ENCODE assay signal across 9 cellular contexts in the genomic region with DNA sequence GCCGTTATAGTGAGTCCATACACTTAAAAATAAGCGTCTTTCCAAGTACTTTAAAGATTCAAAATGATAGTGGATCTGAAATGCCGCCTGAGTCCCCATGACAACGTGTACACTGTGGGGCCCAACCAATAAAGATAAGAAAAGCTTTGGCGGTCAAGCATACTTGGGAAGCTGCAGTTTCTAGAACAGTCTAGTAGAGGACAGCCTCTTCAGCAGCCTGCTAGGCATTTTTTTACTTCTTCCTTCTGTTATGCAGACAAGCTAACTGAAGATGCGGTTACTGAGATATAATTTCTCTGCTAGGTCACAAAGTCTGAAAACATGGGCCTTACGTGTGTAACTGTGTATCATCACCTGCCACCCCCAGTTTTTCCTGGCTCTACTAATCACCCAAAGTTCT. TPM values are rescaled to one million over a fixed set of nuclear protein-coding genes. Genes with fewer than 3 reads are reported as not detected.
A peak's percentile ranks its signal among the peaks of the same experiment; 100 is the strongest.
DNase-seq lines count a peak whose midpoint lies in the region; ATAC-seq, FAIRE-seq and TF ChIP-seq lines count a peak whose summit lies in the region.
"Had no signal": no experiment of that assay in that cellular context is flagged by ENCODE, and none has a peak within 500 bp of the region (broad histone marks: within the 10 kb centered on the region; RNA-seq: fewer than 3 reads in every experiment).

No MANE protein-coding gene starts in this region.

- peaks cover 25% of the 10 kb centered on the region for H3K4me1 Mint-ChIP-seq in GM23338
- H3K4me1 Mint-ChIP-seq in naive thymus-derived CD4-positive, alpha-beta T cell, result peaks cover 15 to 68% (median 48%) of the 10 kb centered on the region in 7 donors

- H3K4me3 Mint-ChIP-seq in GM23338, result peak overlapping the region; percentile 93
- peak overlapping the region; percentile 89 to 99 (median 94) for H3K4me3 Mint-ChIP-seq in naive thymus-derived CD4-positive, alpha-beta T cell

- H4K8ac ChIP-seq in H1 (ENCODE audit: extremely low read depth, insufficient read depth, low read length), result no peak overlapping the region

- no peak for FAIRE-seq in H1 (lab: Jason Lieb, UNC)
- FAIRE-seq: TTC549 had no signal

- ATAC-seq in GM23338, result no peak
- peak; percentile 52 for ATAC-seq in naive thymus-derived CD4-positive, alpha-beta T cell

- H3K79me2 ChIP-seq in GM23338 (replicated peaks; ENCODE audit: insufficient read depth) (peaks cover 35% of the 10 kb centered on the region), OCI-LY1 (ENCODE audit: insufficient read depth, low read length) (0 out of 2 replicates have a peak, but pooled peaks cover 12% of the 10 kb centered on the region), H1 (ENCODE audit: control insufficient read depth in 1 of 2, insufficient read depth in 2 of 2, low read length in 2 of 2) (peaks cover 0 to 38% of the 10 kb centered on the region in 2 experiments; a peak in 2 of 4 replicates)

- WGBS in H1 (ENCODE audit: extremely low coverage in 1 of 2, insufficient coverage in 1 of 2, insufficient read length in 1 of 2, insufficient replicate concordance in 2 of 2, low coverage in 1 of 2, low lambda C conversion rate in 2 of 2, missing lambda C conversion rate in 1 of 2), 2 experiments, result 64% methylated on average over 7 of the region's 7 CpGs; no CpG with 5 or more reads in 1 of the 2 experiments

- no peak for TF ChIP-seq RAD21 in H1 (IDR thresholded peaks at IDR 0.05 in 1 of 2, conservative IDR thresholded peaks at IDR 0.05 in 1 of 2; ENCODE audit: low read depth in 2 of 2, low read length in 2 of 2)

- H3K18ac ChIP-seq in H1 (ENCODE audit: extremely low read depth, low read length), result no peak overlapping the region

- H2BK12ac ChIP-seq in H1 (ENCODE audit: low read depth, low read length), result no peak overlapping the region

- H3K36me3 Mint-ChIP-seq in GM23338 (ENCODE audit: low read depth), result no peaks in the 10 kb centered on the region
- H3K36me3 Mint-ChIP-seq in naive thymus-derived CD4-positive, alpha-beta T cell, result peaks cover 0 to 5% (median 0%) of the 10 kb centered on the region in 5 donors

- no peak overlapping the region for H3K14ac ChIP-seq in H1 (ENCODE audit: insufficient read length)

- no peak for TF ChIP-seq EP300 in H1 (IDR thresholded peaks at IDR 0.05; ENCODE audit: borderline replicate concordance in 1 of 2, low read depth in 2 of 2, low read length in 2 of 2)

- no peak overlapping the region for H4K91ac ChIP-seq in H1 (replicated peaks; ENCODE audit: insufficient read length, low read length)

- no peak overlapping the region for H3K23ac ChIP-seq in H1 (ENCODE audit: insufficient read length)

- peaks cover 2% of the 10 kb centered on the region for H3K27me3 Mint-ChIP-seq in GM23338 (ENCODE audit: insufficient read depth, low read depth, poor library complexity)
- H3K27me3 Mint-ChIP-seq in naive thymus-derived CD4-positive, alpha-beta T cell, result no peaks in the 10 kb centered on the region

- H2BK20ac ChIP-seq in H1 (ENCODE audit: low read length), result no peak overlapping the region

- H3K23me2 ChIP-seq in H1 (ENCODE audit: low read depth, low read length), result peaks cover 3% of the 10 kb centered on the region; the same call in 1 of the 2 replicates

- H3K27ac ChIP-seq in GM23338 (ENCODE audit: low read depth), result no peak overlapping the region
- H3K27ac ChIP-seq in OCI-LY1 (ENCODE audit: low read depth, low read length, poor library complexity, severe bottlenecking), result peak overlapping the region; percentile 50
- H3K27ac ChIP-seq in H1 (ENCODE audit: low read depth, low read length), result no peak overlapping the region
- H3K27ac ChIP-seq in naive thymus-derived CD4-positive, alpha-beta T cell (ENCODE audit: low read depth, low read length), result peak overlapping the region; percentile 95

- no peak overlapping the region for H4K5ac ChIP-seq in H1 (ENCODE audit: insufficient read length, low read depth, low read length)

- POLR2A ChIA-PET in H1 (lab: Charles Lee; ENCODE audit: partially characterized antibody), result interaction anchor here (0.6 to 1.2 kb wide), 4 partner anchors 11 to 507 kb away, joined by 3 to 4 read pairs (median 3); no protein-coding TSS in a partner anchor
- POLR2A ChIA-PET in naive thymus-derived CD4-positive, alpha-beta T cell (lab: Charles Lee), result interaction anchor here (0.9 to 2.7 kb wide), 8 partner anchors 15 to 982 kb away, joined by 4 to 7 read pairs (median 5); a partner anchor contains a TSS

- peaks cover 15% of the 10 kb centered on the region for H3K4me1 ChIP-seq in GM23338 (ENCODE audit: insufficient read depth)
- peaks cover 24% of the 10 kb centered on the region for H3K4me1 ChIP-seq in OCI-LY1 (ENCODE audit: insufficient read depth, low read length, severe bottlenecking)
- peaks cover under 1 to 7% (median under 1%) of the 10 kb centered on the region in 4 experiments; a peak in 6 of 7 replicates for H3K4me1 ChIP-seq in H1 (replicated peaks in 1 of 4; ENCODE audit: control insufficient read depth in 3 of 4, insufficient read depth in 4 of 4, low read length in 3 of 4)
- peaks cover 7 to 9% of the 10 kb centered on the region in 2 donors for H3K4me1 ChIP-seq in naive thymus-derived CD4-positive, alpha-beta T cell (ENCODE audit: control insufficient read depth in 2 of 2, insufficient read depth in 2 of 2, low read length in 2 of 2)

- H3K9me2 ChIP-seq in GM23338 (ENCODE audit: insufficient read depth) (no peaks in the 10 kb centered on the region), OCI-LY1 (ENCODE audit: low read depth, low read length) (no peaks in the 10 kb centered on the region)

- H3K4me3 ChIP-seq in GM23338 (peak overlapping the region; percentile 83), OCI-LY1 (ENCODE audit: low read depth, low read length, poor library complexity, severe bottlenecking) (peak overlapping the region; percentile 81), H1 (ENCODE audit: extremely low read depth in 1 of 4, insufficient read depth in 2 of 4, low read depth in 3 of 4, low read length in 4 of 4) (peak overlapping the region; percentile 57 to 90 (median 70); a peak in 6 of 8 replicates)
- peak overlapping the region; percentile 97 for H3K4me3 ChIP-seq in naive thymus-derived CD4-positive, alpha-beta T cell (ENCODE audit: low read length)

- H4K20me1 ChIP-seq in GM23338 (replicated peaks; ENCODE audit: insufficient read depth), result no peaks in the 10 kb centered on the region
- H4K20me1 ChIP-seq in OCI-LY1 (ENCODE audit: insufficient read depth, low read length), result no peaks in the 10 kb centered on the region
- H4K20me1 ChIP-seq in H1 (replicated peaks in 1 of 2; ENCODE audit: control insufficient read depth in 1 of 2, insufficient read depth in 2 of 2, low read length in 2 of 2), result no peaks in the 10 kb centered on the region

- intact Hi-C loops in naive thymus-derived CD4-positive, alpha-beta T cell (cut with micrococcal nuclease), result loop anchor here (5.0 to 10.0 kb wide), 9 partner anchors 349 to 1711 kb away; a partner anchor contains a TSS

- H3K27ac Mint-ChIP-seq in GM23338, result no peak overlapping the region
- H3K27ac Mint-ChIP-seq in naive thymus-derived CD4-positive, alpha-beta T cell, result peak overlapping the region; percentile 87 to 98 (median 96)

- no peak overlapping the region for H3K56ac ChIP-seq in H1 (replicated peaks; ENCODE audit: insufficient read length, low read depth, low read length)

- H3K27me3 ChIP-seq in GM23338 (ENCODE audit: insufficient read depth) (no peaks in the 10 kb centered on the region), OCI-LY1 (ENCODE audit: insufficient read depth, low read length) (no peaks in the 10 kb centered on the region), H1 (replicated peaks in 1 of 4; ENCODE audit: control insufficient read depth in 3 of 4, extremely low read depth in 1 of 4, insufficient read depth in 3 of 4, low read length in 3 of 4) (no peaks in the 10 kb centered on the region)
- no peaks in the 10 kb centered on the region for H3K27me3 ChIP-seq in naive thymus-derived CD4-positive, alpha-beta T cell (ENCODE audit: control insufficient read depth in 2 of 2, insufficient read depth in 2 of 2, low read length in 2 of 2)

- no peaks in the 10 kb centered on the region for H3K36me3 ChIP-seq in GM23338 (ENCODE audit: insufficient read depth)
- no peaks in the 10 kb centered on the region for H3K36me3 ChIP-seq in OCI-LY1 (ENCODE audit: insufficient read depth, low read length)
- no peaks in the 10 kb centered on the region for H3K36me3 ChIP-seq in H1 (ENCODE audit: control insufficient read depth in 2 of 4, insufficient read depth in 4 of 4, low read length in 3 of 4)
- peaks cover 0 to 5% (median 0%) of the 10 kb centered on the region in 3 experiments for H3K36me3 ChIP-seq in naive thymus-derived CD4-positive, alpha-beta T cell (ENCODE audit: control insufficient read depth in 2 of 3, insufficient read depth in 3 of 3, low read length in 3 of 3)

- TF ChIP-seq CTCF in GM23338 (conservative IDR thresholded peaks at IDR 0.05; ENCODE audit: low read depth in 2 of 2), result no peak
- TF ChIP-seq CTCF in OCI-LY1 (IDR thresholded peaks at IDR 0.05; ENCODE audit: low read length), result no peak
- no peak for TF ChIP-seq CTCF in H1 (IDR thresholded peaks at IDR 0.05; ENCODE audit: control extremely low read depth in 1 of 3, insufficient read depth in 1 of 3, low read depth in 1 of 3, low read length in 3 of 3)

- no peaks in the 10 kb centered on the region for H3F3A ChIP-seq in GM23338 (replicated peaks; ENCODE audit: low read depth)
- no peaks in the 10 kb centered on the region for H3F3A ChIP-seq in OCI-LY1 (ENCODE audit: insufficient read depth, low read length)

- H2BK5ac ChIP-seq in H1 (ENCODE audit: low read depth, low read length), result no peak overlapping the region

- no peak for TF ChIP-seq POLR2A in H1 (IDR thresholded peaks at IDR 0.05; ENCODE audit: control extremely low read depth in 1 of 2, low read depth in 2 of 2, low read length in 2 of 2)

- H3K79me1 ChIP-seq in H1 (ENCODE audit: low read depth, low read length), result no peaks in the 10 kb centered on the region

- DNase-seq in GF-D8 (lab: John Stamatoyannopoulos, UW), result peak; percentile 28
- no peak for DNase-seq in GM23338 (ENCODE audit: low spot score)
- no peak for DNase-seq in H1 (ENCODE audit: low read depth in 1 of 2, low spot score in 2 of 2)
- no peak for DNase-seq in naive thymus-derived CD4-positive, alpha-beta T cell
- no peak for DNase-seq in AG08395 (ENCODE audit: low spot score)
- no peak for DNase-seq in activated CD4-positive, alpha-beta T cell treated with anti-CD3 and anti-CD28 coated beads, Interleukin-2, amount 50 U/mL, for 48 hours
- DNase-seq in SIG-M5 (lab: John Stamatoyannopoulos, UW), result no peak

- H3K9me3 Mint-ChIP-seq in GM23338, result no peaks in the 10 kb centered on the region
- peaks cover 0 to 8% (median 0%) of the 10 kb centered on the region in 11 donors for H3K9me3 Mint-ChIP-seq in naive thymus-derived CD4-positive, alpha-beta T cell

- CTCF ChIA-PET in H1 (lab: Charles Lee; ENCODE audit: partially characterized antibody), result no interaction called here
- CTCF ChIA-PET in naive thymus-derived CD4-positive, alpha-beta T cell (lab: Charles Lee), result interaction anchor here (0.6 kb wide), 2 partner anchors 646 to 659 kb away, joined by 3 to 4 read pairs; no protein-coding TSS in a partner anchor

- peak overlapping the region; percentile 82 for H3K4me2 ChIP-seq in GM23338
- peak overlapping the region; percentile 72 for H3K4me2 ChIP-seq in OCI-LY1 (ENCODE audit: low read length)
- peak overlapping the region; percentile 73 to 83 for H3K4me2 ChIP-seq in H1 (ENCODE audit: insufficient read depth in 1 of 2, low read depth in 2 of 2, low read length in 2 of 2)

- no peak overlapping the region for H2AK5ac ChIP-seq in H1 (ENCODE audit: low read depth, low read length)

- peak overlapping the region; percentile 35; the same call in 1 of the 2 replicates for H2AFZ ChIP-seq in GM23338
- peak overlapping the region; percentile 100 for H2AFZ ChIP-seq in OCI-LY1 (ENCODE audit: low read length)
- no peak overlapping the region for H2AFZ ChIP-seq in H1 (ENCODE audit: low read length)

- H3K9ac ChIP-seq in OCI-LY1 (ENCODE audit: low read length) (peak overlapping the region; percentile 47), H1 (replicated peaks in 1 of 4; ENCODE audit: extremely low read depth in 1 of 4, low read depth in 3 of 4, low read length in 3 of 4) (no peak overlapping the region)

- H3K9me3 ChIP-seq in OCI-LY1 (ENCODE audit: low read length), result no peaks in the 10 kb centered on the region
- H3K9me3 ChIP-seq in H1 (ENCODE audit: insufficient read depth in 2 of 2, low read depth in 1 of 2, low read length in 1 of 2), result no peaks in the 10 kb centered on the region
- no peaks in the 10 kb centered on the region for H3K9me3 ChIP-seq in naive thymus-derived CD4-positive, alpha-beta T cell (ENCODE audit: control insufficient read depth in 2 of 3, low read length in 3 of 3)

- H2BK120ac ChIP-seq in H1 (replicated peaks; ENCODE audit: low read depth, low read length), result no peak overlapping the region

- no peak overlapping the region for H2BK15ac ChIP-seq in H1 (ENCODE audit: low read length)

- H3K4ac ChIP-seq in H1 (replicated peaks; ENCODE audit: insufficient read length, low read depth, low read length), result no peak overlapping the region

RNA-seq across cellular contexts. Expression of a gene that starts 0.4 kb away (rescaled TPM):
- total RNA-seq in GM23338 (2014; rRNA removed; shearing (Covaris generic)), result 24.2 and 28.5 TPM in 2 replicates
- polyA plus RNA-seq in GM23338 (2016; fragmentation: Nextera tagmentation; extraction: Ambion mirVana) (14.0 and 16.2 TPM in 2 replicates), H1 (2011; rRNA removed) (8.5 and 11.4 TPM in 2 replicates)
- total RNA-seq in H1 (2021; fragmentation: NEBNext Ultra II Directional; extraction: Animal tissue kit (Norgen Biotek cat#: 25700)), result 16.2 and 17.7 TPM in 2 replicates
- polyA plus RNA-seq in H1 (2011; cell fraction: cytosol; rRNA removed), result 16.7 TPM
- 13.6 TPM for polyA plus RNA-seq in H1 (2011; cell fraction: nucleus; rRNA removed)
- 14.9 to 17.3 TPM (median 15.7 TPM) in 4 replicates for polyA plus RNA-seq in H1 (2012, experiment 1 of 2)
- 7.0 TPM for polyA plus RNA-seq in H1 (2012, experiment 2 of 2)
- polyA plus RNA-seq in H1 (2013, experiment 1 of 2), result 8.0 TPM
- polyA plus RNA-seq in H1 (2013, experiment 2 of 2), result 8.3 TPM
- polyA minus RNA-seq in H1 (2011; rRNA and poly(A)+ RNA removed), result 14.3 and 16.7 TPM in 2 replicates
- 13.7 TPM for polyA minus RNA-seq in H1 (2011; cell fraction: cytosol; rRNA and poly(A)+ RNA removed)
- 29.8 TPM for polyA minus RNA-seq in H1 (2011; cell fraction: nucleus; rRNA and poly(A)+ RNA removed)
- total RNA-seq in naive thymus-derived CD4-positive, alpha-beta T cell, result 10 to 100 TPM; 21.2 to 31.0 (median 23.8) TPM
- 10 to 100 TPM; 28.9 to 29.6 TPM for polyA plus RNA-seq in naive thymus-derived CD4-positive, alpha-beta T cell

Comparison
In these comparisons a context has a peak if more than half of its experiments do, and no peak if none do; other contexts are left out.
1. H3K27ac ChIP-seq: peak in OCI-LY1 (single experiment) and naive thymus-derived CD4-positive, alpha-beta T cell (single experiment); none in GM23338 (single experiment) and H1 (single experiment).
2. Peak in every context shown above with its lines, with median percentiles within 50 percentile points of each other: H3K4me2 ChIP-seq and H3K4me3 ChIP-seq.